8 cellular contexts compared by ENCODE assay signal in genomic region chr7:100584046-100584676, GRCh38. TPM values are rescaled to one million over a fixed set of nuclear protein-coding genes. Genes with fewer than 3 reads are reported as not detected.
DNase-seq lines count a peak whose midpoint lies in the region; ATAC-seq and TF ChIP-seq lines count a peak whose summit lies in the region.

No MANE protein-coding gene starts in this region.

- H3K27me3 Mint-ChIP-seq in IgD-negative memory B cell = no peaks in the 10 kb centered on the region

- H3K9me3 ChIP-seq in lung (ENCODE audit: control insufficient read depth in 2 of 2, insufficient read depth in 1 of 2, low read length in 1 of 2) = peaks cover 0 to 2% of the 10 kb centered on the region in 2 donors

- ATAC-seq in lung (ENCODE audit: insufficient read depth, low FRiP score) (no peak), GM19395 (IDR thresholded peaks at IDR 0.05; ENCODE audit: unreplicated experiment) (no peak)

- H3K36me3 ChIP-seq in ACC112 (ENCODE audit: insufficient read depth, low read length) = peaks cover 6% of the 10 kb centered on the region; the same call in 1 of the 2 replicates
- peaks cover 3 to 23% of the 10 kb centered on the region in 2 donors for H3K36me3 ChIP-seq in lung (ENCODE audit: control insufficient read depth in 2 of 2, insufficient read depth in 2 of 2, low read length in 2 of 2)

- in situ Hi-C loops in astrocyte of the cerebellum (cut with HindIII; ENCODE audit: low sequenced_read_pairs) = no loop called here
- in situ Hi-C loops in GM13976 (cut with MboI; ENCODE audit: low sequenced_read_pairs, unreplicated experiment) = no loop called here

- no peak for TF ChIP-seq CTCF in astrocyte of the cerebellum (IDR thresholded peaks at IDR 0.05; ENCODE audit: low read depth, low read length, missing control alignments)
- no peak for TF ChIP-seq CTCF in lung (IDR thresholded peaks at IDR 0.05; ENCODE audit: control extremely low read depth, extremely low read depth)
- TF ChIP-seq CTCF in GM13976 (IDR thresholded peaks at IDR 0.05; ENCODE audit: borderline replicate concordance, control extremely low read depth, extremely low read depth, insufficient read depth, missing control alignments) = no peak

- H3K36me3 Mint-ChIP-seq in IgD-negative memory B cell = peaks cover 3% of the 10 kb centered on the region

- H3K27me3 ChIP-seq in ACC112 (ENCODE audit: insufficient read depth, low read length) = no peaks in the 10 kb centered on the region
- H3K27me3 ChIP-seq in lung (ENCODE audit: control insufficient read depth, insufficient read depth) = no peaks in the 10 kb centered on the region

- no peak overlapping the region for H2AFZ ChIP-seq in ACC112 (ENCODE audit: low read length, unreplicated experiment)

- H3K27ac Mint-ChIP-seq in IgD-negative memory B cell = peak overlapping the region; percentile 89 to 98 (median 98)

- H3K9me3 Mint-ChIP-seq in IgD-negative memory B cell = no peaks in the 10 kb centered on the region

- WGBS in lung, 2 donors = 6 to 12% methylated on average over 15 of the region's 15 CpGs

- peaks cover 12% of the 10 kb centered on the region for H3K4me1 ChIP-seq in ACC112 (ENCODE audit: control insufficient read depth, insufficient read depth, low read length, unreplicated experiment)
- H3K4me1 ChIP-seq in lung (ENCODE audit: control insufficient read depth in 2 of 2, insufficient read depth in 2 of 2, low read length in 2 of 2) = peaks cover 0 to 8% of the 10 kb centered on the region in 2 donors

- H3K79me2 ChIP-seq in ACC112 (ENCODE audit: control insufficient read depth, insufficient read depth, low read length, unreplicated experiment) = peaks cover 20% of the 10 kb centered on the region

- H3K27ac ChIP-seq in ACC112 (ENCODE audit: low read depth, low read length) (peak overlapping the region; percentile 65), lung (ENCODE audit: low read depth in 1 of 2, low read length in 1 of 2) (peak overlapping the region in 1 of 2 donors; percentile 98)

- peak overlapping the region; percentile 86 to 98 (median 96) for H3K4me3 Mint-ChIP-seq in IgD-negative memory B cell

- H3K4me3 ChIP-seq in ACC112 (ENCODE audit: low read depth, low read length) (peak overlapping the region; percentile 79), astrocyte of the cerebellum (ENCODE audit: low read depth, low read length) (peak overlapping the region; percentile 93), lung (peak overlapping the region; percentile 31)

- H3K4me1 Mint-ChIP-seq in IgD-negative memory B cell = peaks cover 16 to 20% (median 20%) of the 10 kb centered on the region in 3 donors

- DNase-seq in astrocyte of the cerebellum (ENCODE audit: low read depth) (no peak), lung (ENCODE audit: low spot score) (no peak), mucosa of gallbladder (ENCODE audit: low spot score) (no peak), NCI-H446 (lab: John Stamatoyannopoulos, UW) (no peak), GM13976 (ENCODE audit: low spot score) (no peak)

RNA-seq across cellular contexts. Expression of gene LRCH4, which starts 1.8 kb away (rescaled TPM):
- 160 TPM for polyA plus RNA-seq in IgD-negative memory B cell
- 100 to 1,000 TPM in 1 of 2 donors, 10 to 100 TPM in 1; 38.1 to 109 TPM for total RNA-seq in lung
- 100 to 1,000 TPM in 1 of 2 donors, 10 to 100 TPM in 1; 81.7 to 103 TPM for polyA plus RNA-seq in lung
- 131 TPM for total RNA-seq in mucosa of gallbladder

RNA-seq across cellular contexts. Expression of gene FBXO24, which starts 2.0 kb away (rescaled TPM):
- 0.36 TPM for polyA plus RNA-seq in IgD-negative memory B cell
- 1 to 10 TPM in 1 of 2 donors, under 1 TPM in 1; 0.25 to 1.3 TPM for total RNA-seq in lung
- under 1 TPM; 0.30 to 0.35 TPM for polyA plus RNA-seq in lung
- 1.6 TPM for total RNA-seq in mucosa of gallbladder

RNA-seq across cellular contexts. Expression of gene SAP25, which starts 10.5 kb away (rescaled TPM):
- polyA plus RNA-seq in IgD-negative memory B cell (0.73 TPM), lung (1 to 10 TPM; 3.7 to 9.9 TPM)
- total RNA-seq in lung (1 to 10 TPM; 1.9 to 8.8 TPM), mucosa of gallbladder (13.3 TPM)

RNA-seq across cellular contexts. Expression of gene PCOLCE, which starts 18.0 kb away (rescaled TPM):
- polyA plus RNA-seq in IgD-negative memory B cell = 0.98 TPM
- total RNA-seq in lung = 100 to 1,000 TPM in 1 of 2 donors, 10 to 100 TPM in 1; 53.6 to 105 TPM
- 10 to 100 TPM; 48.4 to 73.5 TPM for polyA plus RNA-seq in lung
- total RNA-seq in mucosa of gallbladder = 55.4 TPM

RNA-seq across cellular contexts. Expression of gene MOSPD3, which starts 28.2 kb away (rescaled TPM):
- polyA plus RNA-seq in IgD-negative memory B cell = 14.4 TPM
- 10 to 100 TPM; 13.2 to 26.9 TPM for total RNA-seq in lung
- 10 to 100 TPM; 15.5 to 18.8 TPM for polyA plus RNA-seq in lung
- total RNA-seq in mucosa of gallbladder = 34.8 TPM

Comparison
In these comparisons a context has a peak if more than half of its experiments do, and no peak if none do; other contexts are left out.
1. H3K4me3 ChIP-seq: peak in every context shown above with its lines; median percentile 93 in astrocyte of the cerebellum; 79 in ACC112; 31 in lung.